ENCODE assay signal across 1 cellular context in the genomic region with DNA sequence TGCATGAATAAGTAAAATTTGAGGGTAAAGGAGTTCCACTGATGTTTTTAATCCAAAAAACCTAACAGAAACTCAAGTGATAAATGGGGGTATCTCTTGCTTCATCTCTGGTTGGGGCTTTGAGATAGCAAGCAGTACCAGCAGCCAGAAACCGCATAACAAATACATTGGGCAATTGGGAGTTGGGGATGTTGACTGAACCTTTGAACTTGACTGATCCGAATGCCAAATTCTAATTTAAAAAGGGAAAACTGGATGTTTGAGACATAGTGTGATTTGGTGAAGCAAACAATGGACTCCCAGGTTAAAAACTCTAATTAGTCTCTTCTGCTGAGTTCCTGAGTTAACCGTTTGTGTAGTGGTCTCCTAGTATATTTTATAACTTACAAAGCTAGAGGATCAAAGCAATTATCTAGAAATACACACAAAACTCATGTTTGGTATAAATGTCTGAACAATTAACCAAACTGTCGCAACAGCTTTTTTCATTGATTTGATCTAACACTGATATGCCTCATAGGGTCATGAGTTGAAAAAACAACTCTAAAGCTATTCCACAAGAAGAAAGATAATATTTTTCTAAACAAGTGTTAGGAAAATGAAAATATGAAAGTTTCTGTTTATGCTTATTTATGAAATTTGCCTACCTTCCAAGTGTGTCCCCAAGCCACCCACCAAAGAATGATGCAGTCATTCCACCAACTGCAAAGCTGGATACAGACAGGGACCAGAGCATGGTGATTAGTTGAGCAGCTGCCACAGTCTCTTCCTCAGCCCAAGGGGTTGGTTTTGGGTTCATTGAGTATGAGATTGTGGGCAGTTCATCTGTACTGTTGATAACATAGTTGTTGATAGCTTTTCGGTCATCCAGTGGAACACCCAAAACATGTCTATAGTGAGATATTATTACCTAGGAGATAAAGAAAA.
TF ChIP-seq lines count a peak whose summit lies in the region.

No MANE protein-coding gene starts in this region.

TF ChIP-seq in HepG2, 621 proteins besides CTCF, POLR2A, EP300 and RAD21 (continued from another document and continues in another):
- TF ChIP-seq, protein P1, sequence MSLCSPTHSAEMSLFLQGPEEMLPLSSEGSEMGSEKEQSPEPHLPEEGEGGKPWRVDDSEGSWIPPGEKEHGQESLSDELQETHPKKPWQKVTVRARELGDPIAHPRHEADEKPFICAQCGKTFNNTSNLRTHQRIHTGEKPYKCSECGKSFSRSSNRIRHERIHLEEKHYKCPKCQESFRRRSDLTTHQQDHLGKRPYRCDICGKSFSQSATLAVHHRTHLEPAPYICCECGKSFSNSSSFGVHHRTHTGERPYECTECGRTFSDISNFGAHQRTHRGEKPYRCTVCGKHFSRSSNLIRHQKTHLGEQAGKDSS (CRISPR knock-in tag; IDR thresholded peaks at IDR 0.05; ENCODE audit: borderline replicate concordance, low read depth), result no peak
- no peak; the same call in 1 of the 2 replicates for TF ChIP-seq ZNF788 (CRISPR knock-in tag; IDR thresholded peaks at IDR 0.05; ENCODE audit: borderline replicate concordance)
- TF ChIP-seq, protein P2, sequence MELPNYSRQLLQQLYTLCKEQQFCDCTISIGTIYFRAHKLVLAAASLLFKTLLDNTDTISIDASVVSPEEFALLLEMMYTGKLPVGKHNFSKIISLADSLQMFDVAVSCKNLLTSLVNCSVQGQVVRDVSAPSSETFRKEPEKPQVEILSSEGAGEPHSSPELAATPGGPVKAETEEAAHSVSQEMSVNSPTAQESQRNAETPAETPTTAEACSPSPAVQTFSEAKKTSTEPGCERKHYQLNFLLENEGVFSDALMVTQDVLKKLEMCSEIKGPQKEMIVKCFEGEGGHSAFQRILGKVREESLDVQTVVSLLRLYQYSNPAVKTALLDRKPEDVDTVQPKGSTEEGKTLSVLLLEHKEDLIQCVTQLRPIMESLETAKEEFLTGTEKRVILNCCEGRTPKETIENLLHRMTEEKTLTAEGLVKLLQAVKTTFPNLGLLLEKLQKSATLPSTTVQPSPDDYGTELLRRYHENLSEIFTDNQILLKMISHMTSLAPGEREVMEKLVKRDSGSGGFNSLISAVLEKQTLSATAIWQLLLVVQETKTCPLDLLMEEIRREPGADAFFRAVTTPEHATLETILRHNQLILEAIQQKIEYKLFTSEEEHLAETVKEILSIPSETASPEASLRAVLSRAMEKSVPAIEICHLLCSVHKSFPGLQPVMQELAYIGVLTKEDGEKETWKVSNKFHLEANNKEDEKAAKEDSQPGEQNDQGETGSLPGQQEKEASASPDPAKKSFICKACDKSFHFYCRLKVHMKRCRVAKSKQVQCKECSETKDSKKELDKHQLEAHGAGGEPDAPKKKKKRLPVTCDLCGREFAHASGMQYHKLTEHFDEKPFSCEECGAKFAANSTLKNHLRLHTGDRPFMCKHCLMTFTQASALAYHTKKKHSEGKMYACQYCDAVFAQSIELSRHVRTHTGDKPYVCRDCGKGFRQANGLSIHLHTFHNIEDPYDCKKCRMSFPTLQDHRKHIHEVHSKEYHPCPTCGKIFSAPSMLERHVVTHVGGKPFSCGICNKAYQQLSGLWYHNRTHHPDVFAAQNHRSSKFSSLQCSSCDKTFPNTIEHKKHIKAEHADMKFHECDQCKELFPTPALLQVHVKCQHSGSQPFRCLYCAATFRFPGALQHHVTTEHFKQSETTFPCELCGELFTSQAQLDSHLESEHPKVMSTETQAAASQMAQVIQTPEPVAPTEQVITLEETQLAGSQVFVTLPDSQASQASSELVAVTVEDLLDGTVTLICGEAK (IDR thresholded peaks at IDR 0.05), result no peak
- TF ChIP-seq, protein P2 (CRISPR knock-in tag; IDR thresholded peaks at IDR 0.05), result no peak
- TF ChIP-seq YEATS2 (CRISPR knock-in tag; IDR thresholded peaks at IDR 0.05; ENCODE audit: borderline replicate concordance), result no peak
- TF ChIP-seq NAIF1 (CRISPR knock-in tag; IDR thresholded peaks at IDR 0.05; ENCODE audit: borderline replicate concordance), result no peak
- TF ChIP-seq MTF1 (CRISPR knock-in tag; IDR thresholded peaks at IDR 0.05), result no peak
- no peak for TF ChIP-seq ZNF776 (CRISPR knock-in tag; IDR thresholded peaks at IDR 0.05)
- TF ChIP-seq NFYB (CRISPR knock-in tag; IDR thresholded peaks at IDR 0.05), result no peak
- TF ChIP-seq TCF7 (IDR thresholded peaks at IDR 0.05; ENCODE audit: low read depth), result peak; percentile 96
- TF ChIP-seq, protein P3, sequence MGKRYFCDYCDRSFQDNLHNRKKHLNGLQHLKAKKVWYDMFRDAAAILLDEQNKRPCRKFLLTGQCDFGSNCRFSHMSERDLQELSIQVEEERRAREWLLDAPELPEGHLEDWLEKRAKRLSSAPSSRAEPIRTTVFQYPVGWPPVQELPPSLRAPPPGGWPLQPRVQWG (CRISPR knock-in tag; IDR thresholded peaks at IDR 0.05; ENCODE audit: borderline replicate concordance, low read depth), result no peak
- peak; percentile 81; the same call in 1 of the 2 replicates for TF ChIP-seq PHF21A (CRISPR knock-in tag; IDR thresholded peaks at IDR 0.05)
- TF ChIP-seq, protein P4, sequence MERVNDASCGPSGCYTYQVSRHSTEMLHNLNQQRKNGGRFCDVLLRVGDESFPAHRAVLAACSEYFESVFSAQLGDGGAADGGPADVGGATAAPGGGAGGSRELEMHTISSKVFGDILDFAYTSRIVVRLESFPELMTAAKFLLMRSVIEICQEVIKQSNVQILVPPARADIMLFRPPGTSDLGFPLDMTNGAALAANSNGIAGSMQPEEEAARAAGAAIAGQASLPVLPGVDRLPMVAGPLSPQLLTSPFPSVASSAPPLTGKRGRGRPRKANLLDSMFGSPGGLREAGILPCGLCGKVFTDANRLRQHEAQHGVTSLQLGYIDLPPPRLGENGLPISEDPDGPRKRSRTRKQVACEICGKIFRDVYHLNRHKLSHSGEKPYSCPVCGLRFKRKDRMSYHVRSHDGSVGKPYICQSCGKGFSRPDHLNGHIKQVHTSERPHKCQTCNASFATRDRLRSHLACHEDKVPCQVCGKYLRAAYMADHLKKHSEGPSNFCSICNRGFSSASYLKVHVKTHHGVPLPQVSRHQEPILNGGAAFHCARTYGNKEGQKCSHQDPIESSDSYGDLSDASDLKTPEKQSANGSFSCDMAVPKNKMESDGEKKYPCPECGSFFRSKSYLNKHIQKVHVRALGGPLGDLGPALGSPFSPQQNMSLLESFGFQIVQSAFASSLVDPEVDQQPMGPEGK (CRISPR knock-in tag; IDR thresholded peaks at IDR 0.05), result peak; percentile 91
- TF ChIP-seq NBN (conservative IDR thresholded peaks at IDR 0.05), result no peak
- peak; percentile 74; the same call in 1 of the 2 replicates for TF ChIP-seq MEF2D (CRISPR knock-in tag; IDR thresholded peaks at IDR 0.05)
- no peak for TF ChIP-seq ARNTL (CRISPR knock-in tag; IDR thresholded peaks at IDR 0.05)
- no peak for TF ChIP-seq HNRNPH1 (optimal IDR thresholded peaks at IDR 0.05; ENCODE audit: low read depth, low read length)
- TF ChIP-seq CBX5 (CRISPR knock-in tag; IDR thresholded peaks at IDR 0.05; ENCODE audit: borderline replicate concordance), result peak; percentile 58; the same call in 1 of the 2 replicates
- TF ChIP-seq KLF9 (CRISPR knock-in tag; IDR thresholded peaks at IDR 0.05; ENCODE audit: low read depth), result 0 out of 2 replicates have a peak, but pooled peaks have one; percentile 14
- TF ChIP-seq, protein P5, sequence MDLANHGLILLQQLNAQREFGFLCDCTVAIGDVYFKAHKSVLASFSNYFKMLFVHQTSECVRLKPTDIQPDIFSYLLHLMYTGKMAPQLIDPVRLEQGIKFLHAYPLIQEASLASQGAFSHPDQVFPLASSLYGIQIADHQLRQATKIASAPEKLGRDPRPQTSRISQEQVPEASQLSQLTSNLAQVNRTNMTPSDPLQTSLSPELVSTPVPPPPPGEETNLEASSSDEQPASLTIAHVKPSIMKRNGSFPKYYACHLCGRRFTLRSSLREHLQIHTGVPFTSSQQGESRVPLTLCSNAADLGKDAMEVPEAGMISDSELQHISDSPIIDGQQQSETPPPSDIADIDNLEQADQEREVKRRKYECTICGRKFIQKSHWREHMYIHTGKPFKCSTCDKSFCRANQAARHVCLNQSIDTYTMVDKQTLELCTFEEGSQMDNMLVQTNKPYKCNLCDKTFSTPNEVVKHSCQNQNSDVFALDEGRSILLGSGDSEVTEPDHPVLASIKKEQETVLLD (CRISPR knock-in tag; IDR thresholded peaks at IDR 0.05; ENCODE audit: low read depth), result no peak
- TF ChIP-seq THAP11 (CRISPR knock-in tag; IDR thresholded peaks at IDR 0.05), result peak; percentile 58; the same call in 1 of the 2 replicates
- no peak for TF ChIP-seq ZNF296 (CRISPR knock-in tag; conservative IDR thresholded peaks at IDR 0.05)
- TF ChIP-seq, protein P6, sequence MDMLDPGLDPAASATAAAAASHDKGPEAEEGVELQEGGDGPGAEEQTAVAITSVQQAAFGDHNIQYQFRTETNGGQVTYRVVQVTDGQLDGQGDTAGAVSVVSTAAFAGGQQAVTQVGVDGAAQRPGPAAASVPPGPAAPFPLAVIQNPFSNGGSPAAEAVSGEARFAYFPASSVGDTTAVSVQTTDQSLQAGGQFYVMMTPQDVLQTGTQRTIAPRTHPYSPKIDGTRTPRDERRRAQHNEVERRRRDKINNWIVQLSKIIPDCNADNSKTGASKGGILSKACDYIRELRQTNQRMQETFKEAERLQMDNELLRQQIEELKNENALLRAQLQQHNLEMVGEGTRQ (IDR thresholded peaks at IDR 0.05; ENCODE audit: low read depth, low read length), result no peak
- TF ChIP-seq, protein P6 (CRISPR knock-in tag; IDR thresholded peaks at IDR 0.05; ENCODE audit: borderline replicate concordance), result no peak
- no peak for TF ChIP-seq SNAI1 (CRISPR knock-in tag; IDR thresholded peaks at IDR 0.05; ENCODE audit: borderline replicate concordance)
- no peak for TF ChIP-seq ZNF747 (CRISPR knock-in tag; IDR thresholded peaks at IDR 0.05; ENCODE audit: borderline replicate concordance)
